Comparison of ENCODE assay signal across 1 cellular context in the genomic region with DNA sequence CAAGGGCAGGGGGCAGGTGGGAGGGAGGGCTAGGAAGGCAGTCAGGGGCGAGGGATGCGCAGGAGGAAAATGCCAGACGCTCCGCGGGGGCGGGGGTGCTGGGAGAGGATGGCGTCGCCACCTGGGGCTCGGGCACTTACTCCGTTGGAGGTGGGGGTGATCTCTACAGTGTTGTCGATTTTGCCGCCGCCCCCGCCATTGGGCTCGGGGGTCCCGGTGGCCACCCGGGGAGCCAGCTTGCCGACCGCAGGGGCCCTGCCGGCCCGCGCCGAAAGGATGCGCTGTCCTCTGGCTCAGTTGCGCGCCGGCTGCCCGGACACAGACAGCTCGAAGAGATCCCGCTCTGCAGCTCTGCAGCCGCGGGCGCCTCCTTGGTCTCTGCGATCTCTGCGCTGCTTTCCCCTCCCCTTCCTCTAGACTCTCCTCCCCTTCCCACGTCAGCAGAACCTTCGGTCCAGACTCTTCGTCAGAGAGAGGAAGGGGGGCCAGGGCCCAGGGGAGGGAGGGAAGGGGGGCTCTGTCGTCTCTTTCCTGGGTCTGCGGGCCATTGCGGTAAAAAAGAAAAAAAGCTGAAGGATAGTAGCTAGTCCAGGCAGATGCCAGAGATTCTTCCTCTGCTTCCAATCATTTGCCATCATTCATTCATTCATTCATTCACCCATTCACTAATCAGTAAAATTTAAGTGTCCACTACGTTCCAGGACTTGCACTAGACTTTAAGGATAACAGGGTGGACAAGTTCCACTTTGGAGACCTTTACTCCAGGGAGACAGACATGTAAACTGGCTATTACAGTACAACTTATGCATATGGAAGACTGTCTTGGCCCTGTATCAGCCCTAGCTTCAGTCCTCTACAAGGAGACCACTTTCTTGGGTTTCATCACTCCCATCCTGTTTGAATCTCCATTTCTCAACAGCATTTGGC.
A peak's percentile ranks its signal among the peaks of the same experiment; 100 is the strongest.
TF ChIP-seq lines count a peak whose summit lies in the region.

SLC22A17 (minus strand) TSS at position 382 of the 927 bp plus-strand sequence.

TF ChIP-seq in HepG2, 621 proteins besides CTCF, POLR2A, EP300 and RAD21 (continued from another document and continues in another):
- TF ChIP-seq CEBPZ (IDR thresholded peaks at IDR 0.05; ENCODE audit: low read length): no peak
- TF ChIP-seq ZNF652 (CRISPR knock-in tag; IDR thresholded peaks at IDR 0.05; ENCODE audit: borderline replicate concordance, low read depth): no peak
- TF ChIP-seq ZFP36 (IDR thresholded peaks at IDR 0.05; ENCODE audit: borderline replicate concordance, low read depth, low read length, partially characterized antibody): no peak
- TF ChIP-seq MEIS2 (CRISPR knock-in tag; IDR thresholded peaks at IDR 0.05): no peak
- TF ChIP-seq ZNF234 (CRISPR knock-in tag; conservative IDR thresholded peaks at IDR 0.05): no peak
- TF ChIP-seq, protein P1, sequence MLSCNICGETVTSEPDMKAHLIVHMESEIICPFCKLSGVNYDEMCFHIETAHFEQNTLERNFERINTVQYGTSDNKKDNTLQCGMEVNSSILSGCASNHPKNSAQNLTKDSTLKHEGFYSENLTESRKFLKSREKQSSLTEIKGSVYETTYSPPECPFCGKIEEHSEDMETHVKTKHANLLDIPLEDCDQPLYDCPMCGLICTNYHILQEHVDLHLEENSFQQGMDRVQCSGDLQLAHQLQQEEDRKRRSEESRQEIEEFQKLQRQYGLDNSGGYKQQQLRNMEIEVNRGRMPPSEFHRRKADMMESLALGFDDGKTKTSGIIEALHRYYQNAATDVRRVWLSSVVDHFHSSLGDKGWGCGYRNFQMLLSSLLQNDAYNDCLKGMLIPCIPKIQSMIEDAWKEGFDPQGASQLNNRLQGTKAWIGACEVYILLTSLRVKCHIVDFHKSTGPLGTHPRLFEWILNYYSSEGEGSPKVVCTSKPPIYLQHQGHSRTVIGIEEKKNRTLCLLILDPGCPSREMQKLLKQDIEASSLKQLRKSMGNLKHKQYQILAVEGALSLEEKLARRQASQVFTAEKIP (CRISPR knock-in tag; IDR thresholded peaks at IDR 0.05; ENCODE audit: borderline replicate concordance): no peak
- TF ChIP-seq ZNF564 (CRISPR knock-in tag; IDR thresholded peaks at IDR 0.05): no peak
- TF ChIP-seq HIVEP1 (CRISPR knock-in tag; IDR thresholded peaks at IDR 0.05): no peak
- TF ChIP-seq ZKSCAN5 (CRISPR knock-in tag; IDR thresholded peaks at IDR 0.05): no peak
- no peak for TF ChIP-seq SMYD3 (CRISPR knock-in tag; IDR thresholded peaks at IDR 0.05)
- TF ChIP-seq, protein P2, sequence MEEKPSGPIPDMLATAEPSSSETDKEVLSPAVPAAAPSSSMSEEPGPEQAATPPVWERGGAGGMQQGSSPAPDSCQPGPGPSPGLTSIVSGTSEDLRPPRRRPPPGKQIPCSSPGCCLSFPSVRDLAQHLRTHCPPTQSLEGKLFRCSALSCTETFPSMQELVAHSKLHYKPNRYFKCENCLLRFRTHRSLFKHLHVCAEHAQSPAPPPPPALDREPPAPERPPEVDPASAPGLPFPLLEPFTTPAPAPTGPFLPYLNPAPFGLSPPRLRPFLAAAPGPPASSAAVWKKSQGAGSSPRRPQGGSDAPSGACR (CRISPR knock-in tag; IDR thresholded peaks at IDR 0.05): no peak
- TF ChIP-seq KDM6A (CRISPR knock-in tag; IDR thresholded peaks at IDR 0.05; ENCODE audit: low read depth): no peak
- TF ChIP-seq IKZF5 (CRISPR knock-in tag; IDR thresholded peaks at IDR 0.05): no peak
- TF ChIP-seq ZNF431 (CRISPR knock-in tag; IDR thresholded peaks at IDR 0.05; ENCODE audit: borderline replicate concordance, low read depth): no peak
- no peak for TF ChIP-seq SUZ12 (IDR thresholded peaks at IDR 0.05; ENCODE audit: low read depth, low read length)
- TF ChIP-seq, protein P3, sequence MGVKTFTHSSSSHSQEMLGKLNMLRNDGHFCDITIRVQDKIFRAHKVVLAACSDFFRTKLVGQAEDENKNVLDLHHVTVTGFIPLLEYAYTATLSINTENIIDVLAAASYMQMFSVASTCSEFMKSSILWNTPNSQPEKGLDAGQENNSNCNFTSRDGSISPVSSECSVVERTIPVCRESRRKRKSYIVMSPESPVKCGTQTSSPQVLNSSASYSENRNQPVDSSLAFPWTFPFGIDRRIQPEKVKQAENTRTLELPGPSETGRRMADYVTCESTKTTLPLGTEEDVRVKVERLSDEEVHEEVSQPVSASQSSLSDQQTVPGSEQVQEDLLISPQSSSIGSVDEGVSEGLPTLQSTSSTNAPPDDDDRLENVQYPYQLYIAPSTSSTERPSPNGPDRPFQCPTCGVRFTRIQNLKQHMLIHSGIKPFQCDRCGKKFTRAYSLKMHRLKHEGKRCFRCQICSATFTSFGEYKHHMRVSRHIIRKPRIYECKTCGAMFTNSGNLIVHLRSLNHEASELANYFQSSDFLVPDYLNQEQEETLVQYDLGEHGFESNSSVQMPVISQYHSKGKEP (CRISPR knock-in tag; IDR thresholded peaks at IDR 0.05): no peak
- TF ChIP-seq CEBPB (IDR thresholded peaks at IDR 0.05; ENCODE audit: borderline replicate concordance, low read depth, low read length): no peak
- no peak for TF ChIP-seq REPIN1 (CRISPR knock-in tag; IDR thresholded peaks at IDR 0.05; ENCODE audit: borderline replicate concordance, low read depth)
- TF ChIP-seq ZNF614 (CRISPR knock-in tag; IDR thresholded peaks at IDR 0.05; ENCODE audit: borderline replicate concordance): no peak
- no peak for TF ChIP-seq HES4 (CRISPR knock-in tag; IDR thresholded peaks at IDR 0.05; ENCODE audit: borderline replicate concordance)
- no peak for TF ChIP-seq ZNF570 (CRISPR knock-in tag; IDR thresholded peaks at IDR 0.05; ENCODE audit: borderline replicate concordance)
- 0 out of 2 replicates have a peak, but pooled peaks have one; percentile 19 for TF ChIP-seq PITX1 (CRISPR knock-in tag; IDR thresholded peaks at IDR 0.05)
- TF ChIP-seq ZNF572 (CRISPR knock-in tag; IDR thresholded peaks at IDR 0.05): no peak
- TF ChIP-seq ZNF737 (CRISPR knock-in tag; IDR thresholded peaks at IDR 0.05; ENCODE audit: borderline replicate concordance): no peak
- TF ChIP-seq MED1 (CRISPR knock-in tag; IDR thresholded peaks at IDR 0.05): no peak
- no peak for TF ChIP-seq SALL2 (CRISPR knock-in tag; IDR thresholded peaks at IDR 0.05)
- no peak for TF ChIP-seq ZMAT5 (CRISPR knock-in tag; IDR thresholded peaks at IDR 0.05; ENCODE audit: borderline replicate concordance, low read depth)
- TF ChIP-seq, protein P4, sequence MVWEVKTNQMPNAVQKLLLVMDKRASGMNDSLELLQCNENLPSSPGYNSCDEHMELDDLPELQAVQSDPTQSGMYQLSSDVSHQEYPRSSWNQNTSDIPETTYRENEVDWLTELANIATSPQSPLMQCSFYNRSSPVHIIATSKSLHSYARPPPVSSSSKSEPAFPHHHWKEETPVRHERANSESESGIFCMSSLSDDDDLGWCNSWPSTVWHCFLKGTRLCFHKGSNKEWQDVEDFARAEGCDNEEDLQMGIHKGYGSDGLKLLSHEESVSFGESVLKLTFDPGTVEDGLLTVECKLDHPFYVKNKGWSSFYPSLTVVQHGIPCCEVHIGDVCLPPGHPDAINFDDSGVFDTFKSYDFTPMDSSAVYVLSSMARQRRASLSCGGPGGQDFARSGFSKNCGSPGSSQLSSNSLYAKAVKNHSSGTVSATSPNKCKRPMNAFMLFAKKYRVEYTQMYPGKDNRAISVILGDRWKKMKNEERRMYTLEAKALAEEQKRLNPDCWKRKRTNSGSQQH (CRISPR knock-in tag; IDR thresholded peaks at IDR 0.05; ENCODE audit: low read depth): 0 out of 2 replicates have a peak, but pooled peaks have one; percentile 14
- TF ChIP-seq AGO2 (optimal IDR thresholded peaks at IDR 0.05; ENCODE audit: low read depth, low read length): no peak
- TF ChIP-seq PBX3 (CRISPR knock-in tag; IDR thresholded peaks at IDR 0.05; ENCODE audit: borderline replicate concordance): no peak
- no peak for TF ChIP-seq ZMYM2 (CRISPR knock-in tag; IDR thresholded peaks at IDR 0.05)
- TF ChIP-seq FOXA1 (IDR thresholded peaks at IDR 0.05): no peak
- TF ChIP-seq FOXA1 (CRISPR knock-in tag; IDR thresholded peaks at IDR 0.05): no peak
- no peak for TF ChIP-seq NKX3-1 (CRISPR knock-in tag; IDR thresholded peaks at IDR 0.05)
- TF ChIP-seq ZNF792 (CRISPR knock-in tag; IDR thresholded peaks at IDR 0.05): no peak
- peak; percentile 58; the same call in 1 of the 2 replicates for TF ChIP-seq KDM3A (CRISPR knock-in tag; IDR thresholded peaks at IDR 0.05; ENCODE audit: low read depth)
- TF ChIP-seq ZSCAN29 (CRISPR knock-in tag; conservative IDR thresholded peaks at IDR 0.05): no peak
- no peak for TF ChIP-seq ATF1 (CRISPR knock-in tag; IDR thresholded peaks at IDR 0.05)
- no peak for TF ChIP-seq YEATS2 (CRISPR knock-in tag; IDR thresholded peaks at IDR 0.05; ENCODE audit: borderline replicate concordance)
- TF ChIP-seq GPN1 (CRISPR knock-in tag; IDR thresholded peaks at IDR 0.05; ENCODE audit: borderline replicate concordance): no peak
- no peak for TF ChIP-seq SPEN (CRISPR knock-in tag; IDR thresholded peaks at IDR 0.05; ENCODE audit: low read depth)
- TF ChIP-seq ZNF878 (CRISPR knock-in tag; IDR thresholded peaks at IDR 0.05): no peak
- peak; percentile 38; the same call in 1 of the 2 replicates for TF ChIP-seq THAP9 (CRISPR knock-in tag; IDR thresholded peaks at IDR 0.05; ENCODE audit: borderline replicate concordance)
- no peak for TF ChIP-seq HMGA1 (CRISPR knock-in tag; conservative IDR thresholded peaks at IDR 0.05)
- TF ChIP-seq ZNF207 (IDR thresholded peaks at IDR 0.05; ENCODE audit: borderline replicate concordance): no peak
- TF ChIP-seq ZNF589 (CRISPR knock-in tag; conservative IDR thresholded peaks at IDR 0.05): no peak; the same call in 1 of the 2 replicates
- no peak for TF ChIP-seq PREB (CRISPR knock-in tag; IDR thresholded peaks at IDR 0.05)
- TF ChIP-seq DR1 (CRISPR knock-in tag; IDR thresholded peaks at IDR 0.05): no peak
- no peak for TF ChIP-seq HOXD1 (CRISPR knock-in tag; IDR thresholded peaks at IDR 0.05)
